Comparison of ENCODE assay signal across 15 cellular contexts in genomic region chrX:133781174-133781573, GRCh38.
DNase-seq lines count a peak whose midpoint lies in the region; ATAC-seq and TF ChIP-seq lines count a peak whose summit lies in the region.
"Had no signal": no experiment of that assay in that cellular context is flagged by ENCODE, and none has a peak within 500 bp of the region (broad histone marks: within the 10 kb centered on the region; RNA-seq: fewer than 3 reads in every experiment).

No MANE protein-coding gene starts in this region.

- H3K36me3 ChIP-seq in cardiac muscle cell, result no peaks in the 10 kb centered on the region
- H3K36me3 ChIP-seq: Peyer's patch had no signal

- H3K27ac Mint-ChIP-seq in memory B cell, result peak overlapping the region; percentile 97
- peak overlapping the region; percentile 39 for H3K27ac Mint-ChIP-seq in stimulated activated naive B cell treated with anti-CD40 and anti-IgM and Interleukin-4, amounts not matched to agents 10 μg/mL and 1 μg/mL and 100 μg/mL, for 72 hours

- H3K4me3 Mint-ChIP-seq in memory B cell, result no peak overlapping the region
- H3K4me3 Mint-ChIP-seq in stimulated activated naive B cell treated with anti-CD40 and anti-IgM and Interleukin-4, amounts not matched to agents 10 μg/mL and 1 μg/mL and 100 μg/mL, for 72 hours, result no peak overlapping the region

- no peaks in the 10 kb centered on the region for H3K27me3 Mint-ChIP-seq in memory B cell
- H3K27me3 Mint-ChIP-seq in stimulated activated naive B cell treated with anti-CD40 and anti-IgM and Interleukin-4, amounts not matched to agents 10 μg/mL and 1 μg/mL and 100 μg/mL, for 72 hours, result no peaks in the 10 kb centered on the region

- TF ChIP-seq CTCF in cardiac muscle cell (IDR thresholded peaks at IDR 0.05; ENCODE audit: low read depth, low read length), result no peak
- no peak for TF ChIP-seq CTCF in dorsolateral prefrontal cortex (IDR thresholded peaks at IDR 0.05 in 54 of 56, conservative IDR thresholded peaks at IDR 0.05 in 2 of 56; ENCODE audit: low read depth in 1 of 56, partially characterized antibody in 56 of 56)

- no peaks in the 10 kb centered on the region for H3K9me3 Mint-ChIP-seq in memory B cell
- no peaks in the 10 kb centered on the region for H3K9me3 Mint-ChIP-seq in stimulated activated naive B cell treated with anti-CD40 and anti-IgM and Interleukin-4, amounts not matched to agents 10 μg/mL and 1 μg/mL and 100 μg/mL, for 72 hours

- ATAC-seq in left ventricle myocardium superior, result no peak
- ATAC-seq in memory B cell (ENCODE audit: low read depth), result no peak
- ATAC-seq in stimulated activated naive B cell treated with anti-CD40 and anti-IgM and Interleukin-4, amounts not matched to agents 10 μg/mL and 1 μg/mL and 100 μg/mL, for 72 hours (replicated peaks), result no peak

- no peaks in the 10 kb centered on the region for H3K9me3 ChIP-seq in cardiac muscle cell (ENCODE audit: low read depth)
- H3K9me3 ChIP-seq: Caco-2, Peyer's patch had no signal

- H3K36me3 Mint-ChIP-seq in memory B cell, result peaks cover 2% of the 10 kb centered on the region
- no peaks in the 10 kb centered on the region for H3K36me3 Mint-ChIP-seq in stimulated activated naive B cell treated with anti-CD40 and anti-IgM and Interleukin-4, amounts not matched to agents 10 μg/mL and 1 μg/mL and 100 μg/mL, for 72 hours

- H3K4me3 ChIP-seq in cardiac muscle cell (no peak overlapping the region), dorsolateral prefrontal cortex (no peak overlapping the region)
- H3K4me3 ChIP-seq: Peyer's patch had no signal

- peaks cover 20% of the 10 kb centered on the region for H3K4me1 Mint-ChIP-seq in memory B cell
- H3K4me1 Mint-ChIP-seq in stimulated activated naive B cell treated with anti-CD40 and anti-IgM and Interleukin-4, amounts not matched to agents 10 μg/mL and 1 μg/mL and 100 μg/mL, for 72 hours, result peaks cover 30 to 31% of the 10 kb centered on the region in 2 donors

- DNase-seq in cardiac muscle cell (ENCODE audit: low read depth in 1 of 2, low spot score in 1 of 2), result peak in 1 of 2 donors; percentile 41
- no peak for DNase-seq in left ventricle myocardium superior
- peak; percentile 58 for DNase-seq in NCI-H524 treated with DMSO at 0.1 percent for 48 hours (lab: John Stamatoyannopoulos, UW)
- no peak for DNase-seq in memory B cell (ENCODE audit: low spot score in 2 of 2)
- DNase-seq in stimulated activated naive B cell treated with anti-CD40 and anti-IgM and Interleukin-4, amounts not matched to agents 10 μg/mL and 1 μg/mL and 100 μg/mL, for 72 hours, result no peak
- DNase-seq in ureter (ENCODE audit: low spot score), result no peak
- no peak for DNase-seq in HCEC 1CT
- no peak for DNase-seq in dorsolateral prefrontal cortex
- DNase-seq: AML-193, Caco-2, KBM-7, NCI-H1048, NCI-H526, Peyer's patch, Right ventricle myocardium superior had no signal

- H3K27me3 ChIP-seq in cardiac muscle cell (no peaks in the 10 kb centered on the region), dorsolateral prefrontal cortex (peaks cover 0 to 72% (median 13%) of the 10 kb centered on the region in 45 donors)
- H3K27me3 ChIP-seq: Peyer's patch had no signal

- H3K4me1 ChIP-seq in cardiac muscle cell (ENCODE audit: low read depth), result peaks cover 25% of the 10 kb centered on the region
- H3K4me1 ChIP-seq: Peyer's patch had no signal

- intact Hi-C loops in left ventricle myocardium superior (cut with micrococcal nuclease), result no loop called here
- intact Hi-C loops in dorsolateral prefrontal cortex (cut with DNase I), result loop anchor here in 1 of 2 donors (10.0 kb wide), 1 partner anchor 614 kb away; no protein-coding TSS in a partner anchor

- H3K27ac ChIP-seq in cardiac muscle cell, result peak overlapping the region; percentile 31
- no peak overlapping the region for H3K27ac ChIP-seq in dorsolateral prefrontal cortex
- H3K27ac ChIP-seq: Peyer's patch had no signal
